14 cellular contexts compared by ENCODE assay signal in the genomic region with DNA sequence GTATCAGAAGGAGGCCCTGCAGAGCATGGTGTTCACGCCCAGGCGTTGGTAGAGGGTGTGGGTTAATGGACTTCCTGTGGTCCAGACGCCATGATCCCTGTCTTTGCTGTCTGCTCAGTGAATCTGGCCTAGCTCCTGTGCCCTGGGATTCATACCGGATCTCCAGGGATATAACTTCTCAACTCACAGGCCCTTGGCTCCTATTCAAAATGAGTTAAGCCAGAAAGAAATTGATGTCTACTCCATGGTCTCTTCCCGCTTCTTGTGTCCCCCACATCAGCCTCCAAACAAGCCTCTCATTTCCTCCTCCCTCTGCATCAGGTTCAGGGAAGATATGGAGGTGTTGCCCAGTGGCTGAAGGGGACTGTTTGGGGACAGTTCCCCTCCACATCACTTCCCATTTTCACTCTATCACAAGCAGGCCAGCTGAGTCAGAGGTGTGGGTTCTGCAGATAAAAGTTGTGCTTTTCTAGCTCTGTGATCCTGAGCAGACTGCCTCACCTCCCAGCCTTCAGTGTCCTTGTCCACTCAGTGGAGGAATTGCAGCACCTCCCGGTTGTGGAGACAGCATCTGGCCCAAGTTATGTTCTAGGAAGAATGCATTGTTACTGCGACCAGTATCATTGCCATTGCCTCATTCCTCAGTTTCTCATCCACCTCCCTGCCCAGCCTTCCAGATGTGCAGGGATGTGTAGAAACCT. TPM values are rescaled to one million over a fixed set of nuclear protein-coding genes. Genes with fewer than 3 reads are reported as not detected.
DNase-seq lines count a peak whose midpoint lies in the region; ATAC-seq and TF ChIP-seq lines count a peak whose summit lies in the region.
"Had no signal": no experiment of that assay in that cellular context is flagged by ENCODE, and none has a peak within 500 bp of the region (broad histone marks: within the 10 kb centered on the region; RNA-seq: fewer than 3 reads in every experiment).

No MANE protein-coding gene starts in this region.

- H3K79me2 ChIP-seq in mammary epithelial cell (ENCODE audit: insufficient read depth, low read length) (no peaks in the 10 kb centered on the region), smooth muscle cell (ENCODE audit: low read depth) (no peaks in the 10 kb centered on the region)

- WGBS in mammary epithelial cell (ENCODE audit: low coverage, missing lambda C conversion rate), result 97% methylated on average over 7 of the region's 7 CpGs
- 51% methylated on average over 7 of the region's 7 CpGs for WGBS in smooth muscle cell (ENCODE audit: low lambda C conversion rate)
- 80 to 83% (median 82%) methylated on average over 6 to 7 of the region's 7 CpGs for WGBS in adrenal gland, 4 donors
- 76 to 93% methylated on average over 2 to 4 of the region's 7 CpGs for WGBS in gastroesophageal sphincter (ENCODE audit: low coverage in 1 of 2), 2 donors

- H4K20me1 ChIP-seq in mammary epithelial cell (ENCODE audit: insufficient read depth, low read length) (no peaks in the 10 kb centered on the region), smooth muscle cell (ENCODE audit: low read depth) (no peaks in the 10 kb centered on the region)

- peaks cover 6% of the 10 kb centered on the region for H3K4me1 Mint-ChIP-seq in activated naive CD8-positive, alpha-beta T cell treated with anti-CD3 and anti-CD28 coated beads, Interleukin-2, amount 10 ng/mL, durations not matched to agents 7 days and 5 days
- peaks cover 12% of the 10 kb centered on the region for H3K4me1 Mint-ChIP-seq in activated naive CD8-positive, alpha-beta T cell treated with anti-CD3 and anti-CD28 coated beads, Interleukin-2, amount 50 U/mL, for 24 hours

- no peak for TF ChIP-seq CTCF in mammary epithelial cell (conservative IDR thresholded peaks at IDR 0.05 in 1 of 2, IDR thresholded peaks at IDR 0.05 in 1 of 2; ENCODE audit: extremely low read depth in 1 of 2, insufficient read depth in 1 of 2, low read depth in 1 of 2, low read length in 2 of 2)
- no peak for TF ChIP-seq CTCF in smooth muscle cell (IDR thresholded peaks at IDR 0.05; ENCODE audit: borderline replicate concordance, insufficient read depth, poor library complexity, severe bottlenecking)
- TF ChIP-seq CTCF in adrenal gland (IDR thresholded peaks at IDR 0.05), result no peak
- TF ChIP-seq CTCF in gastroesophageal sphincter (IDR thresholded peaks at IDR 0.05), result no peak

- in situ Hi-C loops in mammary epithelial cell (cut with MboI; ENCODE audit: low sequenced_read_pairs in 2 of 2), result loop anchor here (5.0 to 25.0 kb wide), 8 partner anchors 244 to 764 kb away; a partner anchor contains a TSS

- dilution Hi-C loops in mammary epithelial cell (cut with HindIII; ENCODE audit: low sequenced_read_pairs), result no loop called here

- POLR2A ChIA-PET in activated naive CD8-positive, alpha-beta T cell treated with anti-CD3 and anti-CD28 coated beads, Interleukin-2, amount 10 ng/mL, durations not matched to agents 7 days and 5 days (lab: Charles Lee), result interaction anchor here (1.0 kb wide), 1 partner anchor 13 kb away, joined by 3 read pairs; no protein-coding TSS in a partner anchor

- TF ChIP-seq POLR2A in adrenal gland (IDR thresholded peaks at IDR 0.05) (no peak), gastroesophageal sphincter (IDR thresholded peaks at IDR 0.05) (no peak)

- CTCF ChIA-PET in mammary epithelial cell (lab: Charles Lee; ENCODE audit: low non-redundant PET), result no interaction called here

- H2AFZ ChIP-seq in mammary epithelial cell (ENCODE audit: low read depth, low read length) (peak overlapping the region; percentile 11), smooth muscle cell (ENCODE audit: low read depth) (peak overlapping the region; percentile 65)

- no peak overlapping the region for H3K4me3 ChIP-seq in mammary epithelial cell (replicated peaks in 1 of 3; ENCODE audit: insufficient read depth in 1 of 3, low read depth in 2 of 3, low read length in 3 of 3)
- H3K4me3 ChIP-seq in smooth muscle cell, result no peak overlapping the region
- no peak overlapping the region for H3K4me3 ChIP-seq in adrenal gland
- no peak overlapping the region for H3K4me3 ChIP-seq in gastroesophageal sphincter

- H3K4me3 Mint-ChIP-seq in activated naive CD8-positive, alpha-beta T cell treated with anti-CD3 and anti-CD28 coated beads, Interleukin-2, amount 10 ng/mL, durations not matched to agents 7 days and 5 days, result no peak overlapping the region
- H3K4me3 Mint-ChIP-seq in activated naive CD8-positive, alpha-beta T cell treated with anti-CD3 and anti-CD28 coated beads, Interleukin-2, amount 50 U/mL, for 24 hours, result no peak overlapping the region

- no TSS peak for BruUV-seq in mammary epithelial cell (replicated peaks; lab: Mats Ljungman, UMichigan)

- H3F3A ChIP-seq in smooth muscle cell (ENCODE audit: low read depth), result peaks cover 10% of the 10 kb centered on the region

- H3K9me3 Mint-ChIP-seq in activated naive CD8-positive, alpha-beta T cell treated with anti-CD3 and anti-CD28 coated beads, Interleukin-2, amount 10 ng/mL, durations not matched to agents 7 days and 5 days, result no peaks in the 10 kb centered on the region
- H3K9me3 Mint-ChIP-seq in activated naive CD8-positive, alpha-beta T cell treated with anti-CD3 and anti-CD28 coated beads, Interleukin-2, amount 50 U/mL, for 24 hours, result no peaks in the 10 kb centered on the region

- H3K9ac ChIP-seq in mammary epithelial cell (ENCODE audit: insufficient read depth, low read length), result no peak overlapping the region
- peak overlapping the region; percentile 56 for H3K9ac ChIP-seq in smooth muscle cell (ENCODE audit: low read depth)

- H3K27me3 Mint-ChIP-seq in activated naive CD8-positive, alpha-beta T cell treated with anti-CD3 and anti-CD28 coated beads, Interleukin-2, amount 10 ng/mL, durations not matched to agents 7 days and 5 days, result no peaks in the 10 kb centered on the region
- no peaks in the 10 kb centered on the region for H3K27me3 Mint-ChIP-seq in activated naive CD8-positive, alpha-beta T cell treated with anti-CD3 and anti-CD28 coated beads, Interleukin-2, amount 50 U/mL, for 24 hours

- intact Hi-C loops in mammary epithelial cell (cut with micrococcal nuclease), result loop anchor here (1.0 to 5.0 kb wide), 7 partner anchors 34 to 586 kb away; a partner anchor contains a TSS
- intact Hi-C loops in adrenal gland (cut with DNase I), result loop anchor here (5.0 to 10.0 kb wide), 5 partner anchors 136 to 536 kb away; no protein-coding TSS in a partner anchor

- H3K4me2 ChIP-seq in mammary epithelial cell (ENCODE audit: insufficient read depth, low read depth, low read length) (no peak overlapping the region), smooth muscle cell (peak overlapping the region; percentile 57)

- H3K27ac Mint-ChIP-seq in activated naive CD8-positive, alpha-beta T cell treated with anti-CD3 and anti-CD28 coated beads, Interleukin-2, amount 10 ng/mL, durations not matched to agents 7 days and 5 days, result peak overlapping the region; percentile 45
- no peak overlapping the region for H3K27ac Mint-ChIP-seq in activated naive CD8-positive, alpha-beta T cell treated with anti-CD3 and anti-CD28 coated beads, Interleukin-2, amount 50 U/mL, for 24 hours

- no peak for ATAC-seq in activated naive CD8-positive, alpha-beta T cell treated with anti-CD3 and anti-CD28 coated beads, Interleukin-2, amount 10 ng/mL, durations not matched to agents 7 days and 5 days (ENCODE audit: low read depth)
- no peak for ATAC-seq in activated naive CD8-positive, alpha-beta T cell treated with anti-CD3 and anti-CD28 coated beads, Interleukin-2, amount 50 U/mL, for 24 hours
- ATAC-seq in gastroesophageal sphincter (no peak), HG02763 (IDR thresholded peaks at IDR 0.05; ENCODE audit: unreplicated experiment) (no peak)

- no peak for TF ChIP-seq EP300 in gastroesophageal sphincter (IDR thresholded peaks at IDR 0.05)

- no peaks in the 10 kb centered on the region for H3K27me3 ChIP-seq in mammary epithelial cell (ENCODE audit: insufficient read depth, low read length)
- no peaks in the 10 kb centered on the region for H3K27me3 ChIP-seq in smooth muscle cell (ENCODE audit: low read depth)
- H3K27me3 ChIP-seq in adrenal gland, result no peaks in the 10 kb centered on the region
- no peaks in the 10 kb centered on the region for H3K27me3 ChIP-seq in gastroesophageal sphincter
- H3K27me3 ChIP-seq: foreskin keratinocyte had no signal

- H3K36me3 ChIP-seq in mammary epithelial cell (ENCODE audit: insufficient read depth, low read length) (no peaks in the 10 kb centered on the region), smooth muscle cell (ENCODE audit: low read depth) (no peaks in the 10 kb centered on the region), adrenal gland (replicated peaks in 1 of 2) (no peaks in the 10 kb centered on the region), gastroesophageal sphincter (peaks cover 0 to 13% of the 10 kb centered on the region in 2 donors)

- no peak overlapping the region for H3K27ac ChIP-seq in mammary epithelial cell (ENCODE audit: insufficient read depth, low read depth, low read length)
- peak overlapping the region; percentile 92 for H3K27ac ChIP-seq in smooth muscle cell (ENCODE audit: low read depth)
- H3K27ac ChIP-seq in adrenal gland, result no peak overlapping the region
- peak overlapping the region in 2 of 4 donors; percentile 12 to 53 for H3K27ac ChIP-seq in gastroesophageal sphincter
- H3K27ac ChIP-seq: foreskin keratinocyte had no signal

- H3K4me1 ChIP-seq in mammary epithelial cell (ENCODE audit: insufficient read depth, low read length), result peaks cover 9% of the 10 kb centered on the region
- H3K4me1 ChIP-seq in smooth muscle cell (ENCODE audit: low read depth), result peaks cover 9% of the 10 kb centered on the region
- H3K4me1 ChIP-seq in adrenal gland (replicated peaks in 1 of 2), result peaks cover 0 to 22% of the 10 kb centered on the region in 2 donors
- H3K4me1 ChIP-seq in gastroesophageal sphincter, result peaks cover 4 to 61% (median 9%) of the 10 kb centered on the region in 3 donors
- H3K4me1 ChIP-seq: foreskin keratinocyte had no signal

- DNase-seq in activated naive CD8-positive, alpha-beta T cell treated with anti-CD3 and anti-CD28 coated beads, Interleukin-2, amount 10 ng/mL, durations not matched to agents 7 days and 5 days, result no peak
- no peak for DNase-seq in activated naive CD8-positive, alpha-beta T cell treated with anti-CD3 and anti-CD28 coated beads, Interleukin-2, amount 50 U/mL, for 24 hours
- DNase-seq in NOMO-1 (lab: John Stamatoyannopoulos, UW; ENCODE audit: unreplicated experiment in 2 of 2), result peak; percentile 30 to 48
- DNase-seq in mammary epithelial cell, result no peak
- no peak for DNase-seq in smooth muscle cell (lab: John Stamatoyannopoulos, UW; ENCODE audit: unreplicated experiment)
- no peak for DNase-seq in adrenal gland
- DNase-seq: activated CD8-positive, alpha-beta memory T cell treated with anti-CD3 and anti-CD28 coated beads, Interleukin-2, amount 50 U/mL, for 48 hours; DMS 273 treated with DMSO at 0.1 percent for 48 hours; kidney; NCI-H1417 treated with DMSO at 0.1 percent for 48 hours; NCI-H510A had no signal

- H3K9me3 ChIP-seq in mammary epithelial cell (replicated peaks; ENCODE audit: insufficient read depth, low read length), result no peaks in the 10 kb centered on the region
- no peaks in the 10 kb centered on the region for H3K9me3 ChIP-seq in smooth muscle cell (replicated peaks; ENCODE audit: low read depth)
- H3K9me3 ChIP-seq in adrenal gland (replicated peaks in 1 of 3), result no peaks in the 10 kb centered on the region
- no peaks in the 10 kb centered on the region for H3K9me3 ChIP-seq in gastroesophageal sphincter

- no peaks in the 10 kb centered on the region for H3K36me3 Mint-ChIP-seq in activated naive CD8-positive, alpha-beta T cell treated with anti-CD3 and anti-CD28 coated beads, Interleukin-2, amount 10 ng/mL, durations not matched to agents 7 days and 5 days
- H3K36me3 Mint-ChIP-seq in activated naive CD8-positive, alpha-beta T cell treated with anti-CD3 and anti-CD28 coated beads, Interleukin-2, amount 50 U/mL, for 24 hours (ENCODE audit: low read depth), result no peaks in the 10 kb centered on the region

RNA-seq across cellular contexts. Expression of a gene that starts 22.5 kb away (rescaled TPM):
- total RNA-seq in activated naive CD8-positive, alpha-beta T cell treated with anti-CD3 and anti-CD28 coated beads, Interleukin-2, amount 10 ng/mL, durations not matched to agents 7 days and 5 days, result 1 to 10 TPM; 4.5 to 6.5 TPM
- total RNA-seq in mammary epithelial cell, result 10 to 100 TPM in 1 of 2 donors, 1 to 10 TPM in 1; 9.8 to 20.5 TPM
- polyA plus RNA-seq in mammary epithelial cell, result not detected
- not detected for polyA minus RNA-seq in mammary epithelial cell
- 3.2 and 7.2 TPM in 2 replicates for total RNA-seq in smooth muscle cell
- polyA plus RNA-seq in smooth muscle cell, result 2.3 and 3.0 TPM in 2 replicates
- total RNA-seq in adrenal gland, result 10 to 100 TPM in 1 of 8 donors, 1 to 10 TPM in 6, under 1 TPM in 1; 0.97 to 13.5 (median 4.0) TPM
- polyA plus RNA-seq in adrenal gland, result 1 to 10 TPM in 2 of 3 donors, under 1 TPM in 1; 0.95 to 3.0 (median 1.2) TPM
- 10 to 100 TPM; 15.9 to 19.3 (median 16.0) TPM for total RNA-seq in gastroesophageal sphincter

Comparison
In these comparisons a context has a peak if more than half of its experiments do, and no peak if none do; other contexts are left out.
1. DNase-seq: peak in NOMO-1 (2 of 2); none in activated naive CD8-positive, alpha-beta T cell treated with anti-CD3 and anti-CD28 coated beads, Interleukin-2, amount 10 ng/mL, durations not matched to agents 7 days and 5 days (single experiment), activated naive CD8-positive, alpha-beta T cell treated with anti-CD3 and anti-CD28 coated beads, Interleukin-2, amount 50 U/mL, for 24 hours (single experiment), mammary epithelial cell (single experiment), smooth muscle cell (single experiment) and adrenal gland (0 of 7).